In genomic region chr19:55080121-55080914, GRCh38 we compare ENCODE assay signal across 9 cellular contexts. TPM values are rescaled to one million over a fixed set of nuclear protein-coding genes. Genes with fewer than 3 reads are reported as not detected.
DNase-seq lines count a peak whose midpoint lies in the region; ATAC-seq, FAIRE-seq and TF ChIP-seq lines count a peak whose summit lies in the region.
"Had no signal": no experiment of that assay in that cellular context is flagged by ENCODE, and none has a peak within 500 bp of the region (broad histone marks: within the 10 kb centered on the region; RNA-seq: fewer than 3 reads in every experiment).

No MANE protein-coding gene starts in this region.

- no peak for TF ChIP-seq EP300 in HepG2 (IDR thresholded peaks at IDR 0.05; ENCODE audit: low read depth in 2 of 2, low read length in 2 of 2)
- TF ChIP-seq EP300 in HepG2 (CRISPR knock-in tag; IDR thresholded peaks at IDR 0.05; ENCODE audit: borderline replicate concordance), result no peak

- WGBS in HepG2 (ENCODE audit: low lambda C conversion rate), result 24% methylated on average over 34 of the region's 55 CpGs

- H3K27ac Mint-ChIP-seq in activated B cell treated with CpG ODN at 0.5 μM for 24 hours, result peak overlapping the region; percentile 18

- no peaks in the 10 kb centered on the region for H3K9me3 ChIP-seq in HepG2 (ENCODE audit: low read length)

- H3K4me3 Mint-ChIP-seq in activated B cell treated with CpG ODN at 0.5 μM for 24 hours, result peak overlapping the region; percentile 76

- TF ChIP-seq RAD21 in HepG2 (CRISPR knock-in tag; IDR thresholded peaks at IDR 0.05), result no peak

- TF ChIP-seq POLR2A in HepG2 (IDR thresholded peaks at IDR 0.05; ENCODE audit: insufficient read depth in 1 of 2, low read depth in 2 of 2, low read length in 2 of 2), result peak in 1 of 2 experiments; percentile 54; a peak in 1 of 4 replicates

- H3K4me1 Mint-ChIP-seq in activated B cell treated with CpG ODN at 0.5 μM for 24 hours, result peaks cover 31% of the 10 kb centered on the region

- peaks cover 53% of the 10 kb centered on the region for H3K27me3 Mint-ChIP-seq in activated B cell treated with CpG ODN at 0.5 μM for 24 hours

- no peaks in the 10 kb centered on the region for H3K36me3 Mint-ChIP-seq in activated B cell treated with CpG ODN at 0.5 μM for 24 hours (ENCODE audit: low read depth)

- TF ChIP-seq CTCF in activated B cell treated with CpG ODN at 0.5 μM for 24 hours (IDR thresholded peaks at IDR 0.05) (no peak), choroid plexus epithelial cell (conservative IDR thresholded peaks at IDR 0.05; ENCODE audit: low read depth, low read length) (no peak), HepG2 (CRISPR knock-in tag; IDR thresholded peaks at IDR 0.05) (no peak)

- no peaks in the 10 kb centered on the region for H3K79me2 ChIP-seq in HepG2 (ENCODE audit: insufficient read depth, low read length)

- DNase-seq in GM19239 (ENCODE audit: insufficient read length, low spot score) (no peak), NCI-H2029 treated with DMSO at 0.1 percent for 48 hours (lab: John Stamatoyannopoulos, UW) (peak; percentile 73), activated B cell treated with CpG ODN at 0.5 μM for 24 hours (peak; percentile 42), choroid plexus epithelial cell (ENCODE audit: low read depth) (peak; percentile 67), HepG2 (ENCODE audit: low spot score) (peak; percentile 35), middle frontal gyrus (ENCODE audit: extremely low spot score, low spot score) (no peak)
- DNase-seq in stimulated activated CD8-positive, alpha-beta memory T cell treated with anti-CD3 and anti-CD28 coated beads, Interleukin-15, amount 100 ng/mL, for 24 hours (ENCODE audit: low read depth), result peak; percentile 39

- CTCF ChIA-PET in activated B cell treated with CpG ODN at 0.5 μM for 24 hours (lab: Charles Lee), result interaction anchor here (1.2 kb wide), 1 partner anchor 9 kb away, joined by 6 read pairs; no protein-coding TSS in a partner anchor
- CTCF ChIA-PET in HepG2 (lab: Yijun Ruan, JAX; ENCODE audit: low intra/inter-chr PET ratio, low total read pairs), result no interaction called here

- POLR2A ChIA-PET in activated B cell treated with CpG ODN at 0.5 μM for 24 hours (lab: Charles Lee) (no interaction called here), HepG2 (lab: Yijun Ruan, JAX) (interaction anchor here (0.7 to 1.9 kb wide), 4 partner anchors 11 to 76 kb away, joined by 3 to 11 read pairs (median 4); partner anchors contain the start of gene RDH13)

- no peaks in the 10 kb centered on the region for H3K9me3 Mint-ChIP-seq in activated B cell treated with CpG ODN at 0.5 μM for 24 hours

- in situ Hi-C loops in HepG2 (cut with HindIII; ENCODE audit: extremely low pct_ligation_motif_present, low pct_unique_long_range_greater_than_20kb), result no loop called here

- H3K27ac ChIP-seq in HepG2 (ENCODE audit: extremely low read length, insufficient read depth, low read length), result no peak overlapping the region

- peak overlapping the region; percentile 100 for H3K4me2 ChIP-seq in HepG2 (ENCODE audit: low read depth, low read length)

- peak; percentile 28 for ATAC-seq in activated B cell treated with CpG ODN at 0.5 μM for 24 hours (ENCODE audit: low read depth)
- peak; percentile 72 for ATAC-seq in HepG2
- ATAC-seq in GM21528 (IDR thresholded peaks at IDR 0.05; ENCODE audit: low FRiP score, unreplicated experiment), result no peak

- no peaks in the 10 kb centered on the region for H3K36me3 ChIP-seq in HepG2 (replicated peaks in 1 of 2; ENCODE audit: control insufficient read depth in 1 of 2, insufficient read depth in 2 of 2, low read length in 2 of 2)

- peak overlapping the region; percentile 52 for H3K9ac ChIP-seq in HepG2 (ENCODE audit: insufficient read depth, low read depth, low read length)

- H3K27me3 ChIP-seq in HepG2 (ENCODE audit: control insufficient read depth in 1 of 2, insufficient read depth in 2 of 2, low read length in 2 of 2), result peaks cover 1 to 12% of the 10 kb centered on the region in 2 experiments; a peak in 2 of 5 replicates

- H2AFZ ChIP-seq in HepG2 (ENCODE audit: low read length), result peak overlapping the region; percentile 65

- no peaks in the 10 kb centered on the region for H4K20me1 ChIP-seq in HepG2 (ENCODE audit: insufficient read depth, low read length)

- H3K4me1 ChIP-seq in HepG2 (ENCODE audit: insufficient read depth, low read length), result peaks cover 31% of the 10 kb centered on the region

- no TSS peak for BruUV-seq in HepG2 (replicated peaks; lab: Mats Ljungman, UMichigan)

- FAIRE-seq in GM19239 (lab: Jason Lieb, UNC) (peak; percentile 89), HepG2 (lab: Jason Lieb, UNC) (no peak)
- FAIRE-seq: endometrium had no signal

- H3K4me3 ChIP-seq in choroid plexus epithelial cell (ENCODE audit: low read depth, low read length) (peak overlapping the region; percentile 62), HepG2 (replicated peaks in 1 of 3; ENCODE audit: insufficient read depth in 1 of 3, low read depth in 2 of 3, low read length in 3 of 3) (peak overlapping the region; percentile 58 to 83 (median 69))

- intact Hi-C loops in activated B cell treated with CpG ODN at 0.5 μM for 24 hours (cut with micrococcal nuclease), result loop anchor here (5.0 kb wide), 1 partner anchor 97 kb away; no protein-coding TSS in a partner anchor
- intact Hi-C loops in HepG2 (cut with micrococcal nuclease; ENCODE audit: unreplicated experiment), result no loop called here

RNA-seq across cellular contexts. Expression of gene EPS8L1, which starts 4.6 kb away (rescaled TPM):
- total RNA-seq in activated B cell treated with CpG ODN at 0.5 μM for 24 hours, result 0.38 and 1.0 TPM in 2 replicates
- 2.3 and 3.0 TPM in 2 replicates for total RNA-seq in HepG2 (2016; rRNA removed; fragmentation: Illumina TruSeq; extraction: Trizol)
- total RNA-seq in HepG2 (2016; cell fraction: cytosol; rRNA removed; fragmentation: Illumina TruSeq; extraction: Trizol; ENCODE audit: low read depth), result 0.79 and 0.91 TPM in 2 replicates
- 1.4 and 2.2 TPM in 2 replicates for total RNA-seq in HepG2 (2016; cell fraction: insoluble cytoplasmic fraction; rRNA removed; fragmentation: Illumina TruSeq; extraction: Trizol)
- total RNA-seq in HepG2 (2016; cell fraction: membrane; rRNA removed; fragmentation: Illumina TruSeq; extraction: Trizol), result 2.6 and 2.9 TPM in 2 replicates
- 0.84 and 1.3 TPM in 2 replicates for total RNA-seq in HepG2 (2016; cell fraction: nucleus; rRNA removed; fragmentation: Illumina TruSeq; extraction: Trizol)
- polyA plus RNA-seq in HepG2 (2011; rRNA removed), result 6.3 and 6.6 TPM in 2 replicates
- 3.0 and 4.2 TPM in 2 replicates for polyA plus RNA-seq in HepG2 (2011; cell fraction: cytosol; rRNA removed)
- 27.8 and 31.9 TPM in 2 replicates for polyA plus RNA-seq in HepG2 (2011; cell fraction: nucleus; rRNA removed)
- 5.0 and 6.5 TPM in 2 replicates for polyA plus RNA-seq in HepG2 (2012)
- 1.6 and 1.7 TPM in 2 replicates for polyA plus RNA-seq in HepG2 (2016; cell fraction: cytosol; fragmentation: Illumina TruSeq; extraction: Trizol; ENCODE audit: low read depth)
- polyA plus RNA-seq in HepG2 (2016; cell fraction: insoluble cytoplasmic fraction; fragmentation: Illumina TruSeq; extraction: Trizol; ENCODE audit: low read depth), result 1.4 and 2.0 TPM in 2 replicates
- 2.0 TPM in 2 replicates for polyA plus RNA-seq in HepG2 (2016; cell fraction: membrane; fragmentation: Illumina TruSeq; extraction: Trizol; ENCODE audit: low read depth)
- polyA plus RNA-seq in HepG2 (2016; cell fraction: nucleus; fragmentation: Illumina TruSeq; extraction: Trizol; ENCODE audit: insufficient read depth, low read depth), result 6.3 and 7.4 TPM in 2 replicates
- 4.0 and 6.3 TPM in 2 replicates for polyA minus RNA-seq in HepG2 (2011; rRNA and poly(A)+ RNA removed; ENCODE audit: low replicate concordance)
- polyA minus RNA-seq in HepG2 (2011; cell fraction: cytosol; rRNA and poly(A)+ RNA removed), result 0.88 and 1.4 TPM in 2 replicates
- polyA minus RNA-seq in HepG2 (2011; cell fraction: nucleus; rRNA and poly(A)+ RNA removed), result 3.4 and 3.7 TPM in 2 replicates

RNA-seq across cellular contexts. Expression of gene RDH13, which starts 17.4 kb away (rescaled TPM):
- total RNA-seq in activated B cell treated with CpG ODN at 0.5 μM for 24 hours (10.3 and 12.4 TPM in 2 replicates), HepG2 (2016; rRNA removed; fragmentation: Illumina TruSeq; extraction: Trizol) (19.1 and 21.5 TPM in 2 replicates)
- 7.5 and 7.8 TPM in 2 replicates for total RNA-seq in HepG2 (2016; cell fraction: cytosol; rRNA removed; fragmentation: Illumina TruSeq; extraction: Trizol; ENCODE audit: low read depth)
- 15.8 and 21.1 TPM in 2 replicates for total RNA-seq in HepG2 (2016; cell fraction: insoluble cytoplasmic fraction; rRNA removed; fragmentation: Illumina TruSeq; extraction: Trizol)
- total RNA-seq in HepG2 (2016; cell fraction: membrane; rRNA removed; fragmentation: Illumina TruSeq; extraction: Trizol), result 11.8 and 12.8 TPM in 2 replicates
- 17.4 and 22.3 TPM in 2 replicates for total RNA-seq in HepG2 (2016; cell fraction: nucleus; rRNA removed; fragmentation: Illumina TruSeq; extraction: Trizol)
- 13.4 and 16.6 TPM in 2 replicates for polyA plus RNA-seq in HepG2 (2011; rRNA removed)
- polyA plus RNA-seq in HepG2 (2011; cell fraction: cytosol; rRNA removed), result 9.7 and 11.4 TPM in 2 replicates
- polyA plus RNA-seq in HepG2 (2011; cell fraction: nucleus; rRNA removed), result 30.1 and 32.4 TPM in 2 replicates
- polyA plus RNA-seq in HepG2 (2012), result 11.5 and 13.1 TPM in 2 replicates
- 4.2 and 4.4 TPM in 2 replicates for polyA plus RNA-seq in HepG2 (2016; cell fraction: cytosol; fragmentation: Illumina TruSeq; extraction: Trizol; ENCODE audit: low read depth)
- 14.5 and 16.2 TPM in 2 replicates for polyA plus RNA-seq in HepG2 (2016; cell fraction: insoluble cytoplasmic fraction; fragmentation: Illumina TruSeq; extraction: Trizol; ENCODE audit: low read depth)
- polyA plus RNA-seq in HepG2 (2016; cell fraction: membrane; fragmentation: Illumina TruSeq; extraction: Trizol; ENCODE audit: low read depth), result 5.8 and 6.5 TPM in 2 replicates
- polyA plus RNA-seq in HepG2 (2016; cell fraction: nucleus; fragmentation: Illumina TruSeq; extraction: Trizol; ENCODE audit: insufficient read depth, low read depth), result 30.4 and 34.3 TPM in 2 replicates
- polyA minus RNA-seq in HepG2 (2011; rRNA and poly(A)+ RNA removed; ENCODE audit: low replicate concordance), result 35.2 and 54.3 TPM in 2 replicates
- 8.1 and 16.8 TPM in 2 replicates for polyA minus RNA-seq in HepG2 (2011; cell fraction: cytosol; rRNA and poly(A)+ RNA removed)
- polyA minus RNA-seq in HepG2 (2011; cell fraction: nucleus; rRNA and poly(A)+ RNA removed), result 29.1 and 32.1 TPM in 2 replicates

RNA-seq across cellular contexts. Expression of gene PPP1R12C, which starts 37.1 kb away (rescaled TPM):
- total RNA-seq in activated B cell treated with CpG ODN at 0.5 μM for 24 hours (115 and 139 TPM in 2 replicates), HepG2 (2016; rRNA removed; fragmentation: Illumina TruSeq; extraction: Trizol) (13.0 and 29.7 TPM in 2 replicates)
- total RNA-seq in HepG2 (2016; cell fraction: cytosol; rRNA removed; fragmentation: Illumina TruSeq; extraction: Trizol; ENCODE audit: low read depth), result 8.7 and 9.6 TPM in 2 replicates
- total RNA-seq in HepG2 (2016; cell fraction: insoluble cytoplasmic fraction; rRNA removed; fragmentation: Illumina TruSeq; extraction: Trizol), result 10.7 and 30.4 TPM in 2 replicates
- total RNA-seq in HepG2 (2016; cell fraction: membrane; rRNA removed; fragmentation: Illumina TruSeq; extraction: Trizol), result 16.0 and 19.8 TPM in 2 replicates
- 33.8 and 39.8 TPM in 2 replicates for total RNA-seq in HepG2 (2016; cell fraction: nucleus; rRNA removed; fragmentation: Illumina TruSeq; extraction: Trizol)
- polyA plus RNA-seq in HepG2 (2011; rRNA removed), result 30.3 and 40.4 TPM in 2 replicates
- 13.1 and 19.7 TPM in 2 replicates for polyA plus RNA-seq in HepG2 (2011; cell fraction: cytosol; rRNA removed)
- polyA plus RNA-seq in HepG2 (2011; cell fraction: nucleus; rRNA removed), result 234 and 309 TPM in 2 replicates
- 30.8 and 39.8 TPM in 2 replicates for polyA plus RNA-seq in HepG2 (2012)
- polyA plus RNA-seq in HepG2 (2016; cell fraction: cytosol; fragmentation: Illumina TruSeq; extraction: Trizol; ENCODE audit: low read depth), result 16.9 and 17.6 TPM in 2 replicates
- polyA plus RNA-seq in HepG2 (2016; cell fraction: insoluble cytoplasmic fraction; fragmentation: Illumina TruSeq; extraction: Trizol; ENCODE audit: low read depth), result 21.3 and 29.2 TPM in 2 replicates
- polyA plus RNA-seq in HepG2 (2016; cell fraction: membrane; fragmentation: Illumina TruSeq; extraction: Trizol; ENCODE audit: low read depth), result 27.6 and 31.9 TPM in 2 replicates
- polyA plus RNA-seq in HepG2 (2016; cell fraction: nucleus; fragmentation: Illumina TruSeq; extraction: Trizol; ENCODE audit: insufficient read depth, low read depth), result 194 and 196 TPM in 2 replicates
- 20.6 and 25.3 TPM in 2 replicates for polyA minus RNA-seq in HepG2 (2011; rRNA and poly(A)+ RNA removed; ENCODE audit: low replicate concordance)
- 6.3 and 6.7 TPM in 2 replicates for polyA minus RNA-seq in HepG2 (2011; cell fraction: cytosol; rRNA and poly(A)+ RNA removed)
- polyA minus RNA-seq in HepG2 (2011; cell fraction: nucleus; rRNA and poly(A)+ RNA removed), result 22.7 and 26.5 TPM in 2 replicates

RNA-seq across cellular contexts. Expression of gene GP6, which starts 42.3 kb away (rescaled TPM):
- total RNA-seq in activated B cell treated with CpG ODN at 0.5 μM for 24 hours (not detected in 2 replicates), HepG2 (2016; rRNA removed; fragmentation: Illumina TruSeq; extraction: Trizol) (not detected in 2 replicates)
- not detected in 2 replicates for total RNA-seq in HepG2 (2016; cell fraction: cytosol; rRNA removed; fragmentation: Illumina TruSeq; extraction: Trizol; ENCODE audit: low read depth)
- total RNA-seq in HepG2 (2016; cell fraction: insoluble cytoplasmic fraction; rRNA removed; fragmentation: Illumina TruSeq; extraction: Trizol), result not detected in 2 replicates
- not detected in 2 replicates for total RNA-seq in HepG2 (2016; cell fraction: membrane; rRNA removed; fragmentation: Illumina TruSeq; extraction: Trizol)
- not detected in 2 replicates for total RNA-seq in HepG2 (2016; cell fraction: nucleus; rRNA removed; fragmentation: Illumina TruSeq; extraction: Trizol)
- polyA plus RNA-seq in HepG2 (2011; rRNA removed), result 0.05 and 0.08 TPM in 2 replicates
- polyA plus RNA-seq in HepG2 (2011; cell fraction: cytosol; rRNA removed), result 0.03 TPM in 1 of 2 replicates, not detected in the other
- polyA plus RNA-seq in HepG2 (2011; cell fraction: nucleus; rRNA removed), result 0.05 TPM in 1 of 2 replicates, not detected in the other
- 0.13 TPM in 1 of 2 replicates, not detected in the other for polyA plus RNA-seq in HepG2 (2012)
- polyA plus RNA-seq in HepG2 (2016; cell fraction: cytosol; fragmentation: Illumina TruSeq; extraction: Trizol; ENCODE audit: low read depth), result not detected in 2 replicates
- polyA plus RNA-seq in HepG2 (2016; cell fraction: insoluble cytoplasmic fraction; fragmentation: Illumina TruSeq; extraction: Trizol; ENCODE audit: low read depth), result not detected in 2 replicates
- not detected in 2 replicates for polyA plus RNA-seq in HepG2 (2016; cell fraction: membrane; fragmentation: Illumina TruSeq; extraction: Trizol; ENCODE audit: low read depth)
- not detected in 2 replicates for polyA plus RNA-seq in HepG2 (2016; cell fraction: nucleus; fragmentation: Illumina TruSeq; extraction: Trizol; ENCODE audit: insufficient read depth, low read depth)
- polyA minus RNA-seq in HepG2 (2011; rRNA and poly(A)+ RNA removed; ENCODE audit: low replicate concordance), result 0.30 and 0.75 TPM in 2 replicates
- not detected in 2 replicates for polyA minus RNA-seq in HepG2 (2011; cell fraction: cytosol; rRNA and poly(A)+ RNA removed)
- polyA minus RNA-seq in HepG2 (2011; cell fraction: nucleus; rRNA and poly(A)+ RNA removed), result not detected in 2 replicates

Comparison
In these comparisons a context has a peak if more than half of its experiments do, and no peak if none do; other contexts are left out.
1. DNase-seq: peak in NCI-H2029 treated with DMSO at 0.1 percent for 48 hours (single experiment), activated B cell treated with CpG ODN at 0.5 μM for 24 hours (single experiment), choroid plexus epithelial cell (single experiment), HepG2 (single experiment) and stimulated activated CD8-positive, alpha-beta memory T cell treated with anti-CD3 and anti-CD28 coated beads, Interleukin-15, amount 100 ng/mL, for 24 hours (single experiment); none in GM19239 (single experiment) and middle frontal gyrus (single experiment).